ENCODE assay signal across 23 cellular contexts in genomic region chr3:100407977-100408532, GRCh38.
"Had no signal": no experiment of that assay in that cellular context is flagged by ENCODE, and none has a peak within 500 bp of the region (broad histone marks: within the 10 kb centered on the region; RNA-seq: fewer than 3 reads in every experiment).

No MANE protein-coding gene starts in this region.

- H3K36me3 ChIP-seq: left lung, ovary, upper lobe of left lung had no signal

- ATAC-seq: activated CD8-positive, alpha-beta T cell treated with anti-CD3 and anti-CD28 coated beads, Interleukin-2, amount 10 ng/mL, durations not matched to agents 7 days and 5 days; body of pancreas; left lung; psoas muscle; right cardiac atrium had no signal

- FAIRE-seq: frontal cortex, kidney, small intestine had no signal

- H3K4me3 ChIP-seq: body of pancreas, dorsolateral prefrontal cortex, left lung, ovary, psoas muscle, testis, upper lobe of left lung had no signal

- H3K9me3 ChIP-seq: ovary, testis had no signal

- DNase-seq: activated CD4-positive, alpha-beta T cell treated with anti-CD3 and anti-CD28 coated beads, Interleukin-2, amount 10 ng/mL, durations not matched to agents 7 days and 5 days; activated CD8-positive, alpha-beta T cell treated with anti-CD3 and anti-CD28 coated beads, Interleukin-2, amount 10 ng/mL, durations not matched to agents 7 days and 5 days; activated naive CD4-positive, alpha-beta T cell treated with Interleukin-2 at 50 U/mL for 16 hours; activated naive CD8-positive, alpha-beta T cell treated with anti-CD3 and anti-CD28 coated beads, Interleukin-2, amount 10 ng/mL, durations not matched to agents 7 days and 5 days; activated T-cell treated with anti-CD3 and anti-CD28 coated beads, Interleukin-2, amount 50 U/mL, for 24 hours; amygdala; body of pancreas; caudate nucleus; dorsolateral prefrontal cortex; kidney; left lung; naive B cell; ovary; psoas muscle; right cardiac atrium; small intestine; stimulated activated CD4-positive, alpha-beta T cell treated with anti-CD3 and anti-CD28 coated beads, Interleukin-15, amount 100 ng/mL, for 24 hours; stimulated activated CD4-positive, alpha-beta T cell treated with anti-CD3 and anti-CD28 coated beads, Interleukin-2, amount 100 ng/mL, for 48 hours; T1000; testis; upper lobe of left lung had no signal

- H3K27me3 ChIP-seq: body of pancreas, dorsolateral prefrontal cortex, left lung, ovary, testis, upper lobe of left lung had no signal

- H3K27ac ChIP-seq: body of pancreas, dorsolateral prefrontal cortex, epithelial cell of prostate, left lung, ovary, psoas muscle, testis, upper lobe of left lung had no signal
